In the genomic region with DNA sequence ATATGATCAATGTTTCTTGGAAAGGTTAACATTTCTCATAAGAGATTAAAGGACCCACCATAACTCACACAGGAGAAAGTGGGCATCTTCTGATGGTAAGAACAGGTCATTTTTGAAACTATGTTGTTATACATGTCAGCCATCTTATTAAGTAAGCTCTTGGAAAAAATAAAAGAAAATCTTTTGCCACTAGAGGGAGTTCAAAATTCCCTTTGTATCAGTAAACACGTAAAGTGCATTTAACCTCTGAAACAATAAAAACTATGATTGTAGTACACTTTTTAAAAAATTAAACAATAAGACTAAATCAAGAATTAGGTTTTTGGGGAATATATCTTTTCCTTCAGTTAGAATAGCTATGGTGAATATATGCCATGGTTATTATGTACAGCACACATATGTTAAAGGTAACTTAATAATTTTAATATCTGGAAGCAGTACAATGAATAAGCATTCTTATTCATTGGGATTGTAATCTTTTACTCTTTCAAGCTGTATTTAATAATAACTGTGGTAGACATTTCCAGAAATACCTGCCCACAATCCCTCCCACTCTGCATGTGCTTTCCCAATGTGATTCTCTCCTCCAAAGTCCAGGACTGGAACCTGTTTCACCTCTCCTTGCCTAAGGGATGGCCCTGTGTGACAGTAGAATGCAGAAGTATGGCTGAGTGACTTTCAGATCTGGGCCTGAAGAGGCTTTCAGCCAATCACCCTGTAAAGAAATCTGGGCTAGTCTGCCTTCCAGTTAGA, we compare ENCODE assay signal across 8 cellular contexts.
A peak's percentile ranks its signal among the peaks of the same experiment; 100 is the strongest.
DNase-seq lines count a peak whose midpoint lies in the region; ATAC-seq lines count a peak whose summit lies in the region.

No MANE protein-coding gene starts in this region.

- intact Hi-C loops in posterior vena cava (cut with DNase I), result no loop called here

- DNase-seq in DMS114 treated with DMSO at 0.1 percent for 48 hours (lab: John Stamatoyannopoulos, UW; ENCODE audit: unreplicated experiment) (peak; percentile 38), OCI-M1 (lab: John Stamatoyannopoulos, UW) (peak; percentile 85), cerebellar cortex (ENCODE audit: low spot score) (peak; percentile 34), midbrain (lab: John Stamatoyannopoulos, UW) (peak; percentile 72), GOT3 (lab: John Stamatoyannopoulos, UW) (no peak), posterior vena cava (ENCODE audit: low spot score) (no peak)
- DNase-seq in stimulated activated CD8-positive, alpha-beta memory T cell treated with anti-CD3 and anti-CD28 coated beads, Interleukin-4, amount 100 ng/mL, for 48 hours, result no peak

- ATAC-seq in HG02678 (IDR thresholded peaks at IDR 0.05; ENCODE audit: unreplicated experiment), result peak; percentile 44

Comparison
In these comparisons a context has a peak if more than half of its experiments do, and no peak if none do; other contexts are left out.
1. DNase-seq: peak in DMS114 treated with DMSO at 0.1 percent for 48 hours (single experiment), OCI-M1 (single experiment), cerebellar cortex (single experiment) and midbrain (single experiment); none in GOT3 (single experiment), stimulated activated CD8-positive, alpha-beta memory T cell treated with anti-CD3 and anti-CD28 coated beads, Interleukin-4, amount 100 ng/mL, for 48 hours (single experiment) and posterior vena cava (single experiment).